Comparison of ENCODE assay signal across 18 cellular contexts in genomic region chr5:80894083-80894482, GRCh38.
DNase-seq lines count a peak whose midpoint lies in the region; ATAC-seq and TF ChIP-seq lines count a peak whose summit lies in the region.
"Had no signal": no experiment of that assay in that cellular context is flagged by ENCODE, and none has a peak within 500 bp of the region (broad histone marks: within the 10 kb centered on the region; RNA-seq: fewer than 3 reads in every experiment).

No MANE protein-coding gene starts in this region.

- H2AFZ ChIP-seq in GM23338, result no peak overlapping the region

- intact Hi-C loops in esophagus muscularis mucosa (cut with DNase I), result no loop called here

- H3K27ac ChIP-seq in GM23338 (ENCODE audit: low read depth) (no peak overlapping the region), esophagus muscularis mucosa (replicated peaks in 1 of 4) (no peak overlapping the region), SJCRH30 (no peak overlapping the region)
- H3K27ac ChIP-seq: 22Rv1; A549; BLaER1 treated with 17β-estradiol and CSF1 and Interleukin-3, amounts not matched to agents 10 nM and 100 nM; C4-2B had no signal

- DNase-seq in GM23338 (ENCODE audit: low spot score) (no peak), esophagus muscularis mucosa (ENCODE audit: extremely low spot score) (peak; percentile 86), mesothelial cell of epicardium (ENCODE audit: low spot score in 2 of 2, unreplicated experiment in 2 of 2) (no peak), SJCRH30 (no peak), HuH-7.5 (ENCODE audit: low spot score) (no peak)
- DNase-seq: AML-193; Caco-2; Calu3; CD4-positive, alpha-beta T cell; CD8-positive, alpha-beta T cell; DMS79 treated with DMSO at 0.1 percent for 48 hours; GF-D8 had no signal

- H3K79me2 ChIP-seq in GM23338 (replicated peaks; ENCODE audit: insufficient read depth), result no peaks in the 10 kb centered on the region

- no peaks in the 10 kb centered on the region for H3K9me2 ChIP-seq in GM23338 (ENCODE audit: insufficient read depth)

- no peak for TF ChIP-seq POLR2A in esophagus muscularis mucosa (IDR thresholded peaks at IDR 0.05; ENCODE audit: low read depth)

- H3K4me3 ChIP-seq in GM23338 (no peak overlapping the region), esophagus muscularis mucosa (no peak overlapping the region), SJCRH30 (no peak overlapping the region)
- H3K4me3 ChIP-seq: A549; BLaER1 treated with 17β-estradiol and CSF1 and Interleukin-3, amounts not matched to agents 10 nM and 100 nM had no signal

- no peak for TF ChIP-seq EP300 in esophagus muscularis mucosa (IDR thresholded peaks at IDR 0.05)

- H3K4me3 Mint-ChIP-seq in GM23338, result no peak overlapping the region
- H3K4me3 Mint-ChIP-seq in mesothelial cell of epicardium, result no peak overlapping the region
- H3K4me3 Mint-ChIP-seq: B cell; CD4-positive, alpha-beta T cell; CD8-positive, alpha-beta T cell had no signal

- H3K4me1 Mint-ChIP-seq in GM23338, result peaks cover 2% of the 10 kb centered on the region; the same call in 2 of the 3 replicates
- peaks cover 6% of the 10 kb centered on the region for H3K4me1 Mint-ChIP-seq in mesothelial cell of epicardium
- H3K4me1 Mint-ChIP-seq: B cell had no signal

- H3K9me3 Mint-ChIP-seq in GM23338 (no peaks in the 10 kb centered on the region; the same call in 2 of the 3 replicates), mesothelial cell of epicardium (peaks cover 8% of the 10 kb centered on the region)
- H3K9me3 Mint-ChIP-seq: CD4-positive, alpha-beta T cell; CD8-positive, alpha-beta T cell had no signal

- 88% methylated on average over 3 of the region's 3 CpGs for WGBS in esophagus muscularis mucosa

- no peaks in the 10 kb centered on the region for H3K4me1 ChIP-seq in GM23338 (ENCODE audit: insufficient read depth)
- no peaks in the 10 kb centered on the region for H3K4me1 ChIP-seq in esophagus muscularis mucosa
- peaks cover 13% of the 10 kb centered on the region for H3K4me1 ChIP-seq in SJCRH30
- H3K4me1 ChIP-seq: A549; BLaER1 treated with 17β-estradiol and CSF1 and Interleukin-3, amounts not matched to agents 10 nM and 100 nM; Caco-2 had no signal

- H3K27me3 ChIP-seq in GM23338 (ENCODE audit: insufficient read depth) (no peaks in the 10 kb centered on the region), esophagus muscularis mucosa (no peaks in the 10 kb centered on the region), SJCRH30 (no peaks in the 10 kb centered on the region)
- H3K27me3 ChIP-seq: BLaER1 treated with 17β-estradiol and CSF1 and Interleukin-3, amounts not matched to agents 10 nM and 100 nM had no signal

- no peaks in the 10 kb centered on the region for H4K20me1 ChIP-seq in GM23338 (replicated peaks; ENCODE audit: insufficient read depth)
- H4K20me1 ChIP-seq: BLaER1 treated with 17β-estradiol and CSF1 and Interleukin-3, amounts not matched to agents 10 nM and 100 nM had no signal

- H3K36me3 Mint-ChIP-seq in GM23338 (ENCODE audit: low read depth) (peaks cover 5% of the 10 kb centered on the region), mesothelial cell of epicardium (peaks cover 12% of the 10 kb centered on the region)

- no peak overlapping the region for H3K4me2 ChIP-seq in GM23338
- H3K4me2 ChIP-seq: A549; BLaER1 treated with 17β-estradiol and CSF1 and Interleukin-3, amounts not matched to agents 10 nM and 100 nM had no signal

- no peak for ATAC-seq in GM23338
- ATAC-seq in HG03159 (IDR thresholded peaks at IDR 0.05; ENCODE audit: unreplicated experiment), result no peak
- ATAC-seq: A549; CD8-positive, alpha-beta T cell had no signal

- H3F3A ChIP-seq in GM23338 (replicated peaks; ENCODE audit: low read depth), result no peaks in the 10 kb centered on the region

- H3K27me3 Mint-ChIP-seq in GM23338 (ENCODE audit: insufficient read depth, low read depth, poor library complexity), result no peaks in the 10 kb centered on the region
- H3K27me3 Mint-ChIP-seq in mesothelial cell of epicardium (ENCODE audit: low read depth), result no peaks in the 10 kb centered on the region
- H3K27me3 Mint-ChIP-seq: B cell; CD4-positive, alpha-beta T cell had no signal

- H3K36me3 ChIP-seq in GM23338 (ENCODE audit: insufficient read depth) (no peaks in the 10 kb centered on the region), esophagus muscularis mucosa (peaks cover 0 to 14% (median 0%) of the 10 kb centered on the region in 4 donors), SJCRH30 (peaks cover 13% of the 10 kb centered on the region)

- TF ChIP-seq CTCF in GM23338 (conservative IDR thresholded peaks at IDR 0.05; ENCODE audit: low read depth in 2 of 2) (no peak), esophagus muscularis mucosa (IDR thresholded peaks at IDR 0.05) (no peak), mesothelial cell of epicardium (IDR thresholded peaks at IDR 0.05; ENCODE audit: unreplicated experiment) (no peak)

- H3K27ac Mint-ChIP-seq in GM23338 (0 out of 2 replicates have a peak overlapping the region, but pooled peaks have one; percentile 2), mesothelial cell of epicardium (peak overlapping the region; percentile 1)
- H3K27ac Mint-ChIP-seq: B cell; CD4-positive, alpha-beta T cell; CD8-positive, alpha-beta T cell had no signal

- H3K9me3 ChIP-seq in esophagus muscularis mucosa (no peaks in the 10 kb centered on the region), SJCRH30 (replicated peaks) (peaks cover 6% of the 10 kb centered on the region; the same call in 1 of the 2 replicates)
- H3K9me3 ChIP-seq: A549 had no signal

TF ChIP-seq in GM23338, 12 proteins besides CTCF, POLR2A, EP300 and RAD21:
- TF ChIP-seq EZH2phosphoT487 (IDR thresholded peaks at IDR 0.05; ENCODE audit: unreplicated experiment) (no peak), STAT1 (IDR thresholded peaks at IDR 0.05; ENCODE audit: unreplicated experiment) (no peak), NANOG (IDR thresholded peaks at IDR 0.05; ENCODE audit: borderline replicate concordance) (no peak), ZNF331 (CRISPR knock-in tag; IDR thresholded peaks at IDR 0.05; ENCODE audit: low read depth) (no peak), POLR2AphosphoS5 (IDR thresholded peaks at IDR 0.05; ENCODE audit: low read depth) (no peak)
TF ChIP-seq in GM23338: peak in this region for 0.
